8 cellular contexts compared by ENCODE assay signal in the genomic region with DNA sequence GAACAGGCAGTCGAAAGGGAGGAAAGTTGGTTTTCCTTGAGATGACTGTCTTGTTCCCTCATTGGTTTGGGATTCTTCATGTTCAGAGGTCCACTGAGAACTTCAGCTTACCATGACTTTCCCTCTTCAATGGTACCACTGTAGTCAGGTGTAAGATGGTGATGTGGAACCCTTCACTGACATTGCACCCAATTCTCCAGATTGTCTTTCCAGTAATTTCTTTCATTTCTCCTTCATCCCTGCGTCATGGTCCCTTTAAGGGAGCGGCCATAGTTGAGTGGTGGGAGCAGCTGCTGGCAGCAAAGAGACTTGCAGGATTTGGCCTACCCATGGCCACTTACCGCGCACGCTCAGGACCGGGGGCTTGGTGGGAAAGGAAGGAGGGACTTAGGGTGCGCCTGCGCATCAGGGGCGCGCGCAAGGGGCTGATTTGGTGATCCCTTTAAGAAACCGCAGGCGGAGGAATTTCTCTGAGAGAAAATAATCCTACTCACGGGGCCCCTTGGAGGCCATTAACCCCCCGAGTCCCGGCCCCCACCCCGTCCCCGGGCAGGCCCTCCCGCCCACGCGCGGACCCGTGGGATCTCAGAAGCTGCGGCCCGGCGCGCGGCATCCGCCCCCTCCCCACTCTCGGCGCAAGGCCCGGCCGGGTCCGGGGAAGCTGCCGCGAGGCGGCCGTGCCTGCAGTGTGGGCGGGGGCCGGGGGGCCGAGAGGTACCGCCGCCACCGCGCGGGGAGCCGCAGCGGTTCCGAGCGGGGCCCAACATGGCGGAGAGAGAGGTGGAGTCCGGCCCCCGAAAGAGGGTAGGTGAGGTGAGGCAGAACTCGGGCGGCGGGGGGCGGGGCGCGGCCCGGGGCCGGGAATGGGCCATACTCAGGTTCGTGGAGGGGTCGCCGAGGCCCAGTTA. TPM values are rescaled to one million over a fixed set of nuclear protein-coding genes. Genes with fewer than 3 reads are reported as not detected.
DNase-seq lines count a peak whose midpoint lies in the region; ATAC-seq, FAIRE-seq and TF ChIP-seq lines count a peak whose summit lies in the region.

TSS of gene ZMYM4 (plus strand) at position 428 of the 908 bp plus-strand sequence. CDS start at position 766, 338 bp downstream.

- H3K27me3 ChIP-seq in MG63 (no peaks in the 10 kb centered on the region), SJCRH30 (no peaks in the 10 kb centered on the region), foreskin keratinocyte (no peaks in the 10 kb centered on the region), neural progenitor cell (no peaks in the 10 kb centered on the region)

- H3K4me3 ChIP-seq in MG63 (peak within 1 kb of the TSS; percentile 73), SJCRH30 (peak within 1 kb of the TSS; percentile 94), neural progenitor cell (peak within 1 kb of the TSS; percentile 96)

- peak; percentile 25 for TF ChIP-seq CTCF in foreskin keratinocyte (conservative IDR thresholded peaks at IDR 0.05)
- no peak for TF ChIP-seq CTCF in neural progenitor cell (IDR thresholded peaks at IDR 0.05)

- peak within 1 kb of the TSS; percentile 93 for H3K27ac Mint-ChIP-seq in neural progenitor cell

- H3K36me3 ChIP-seq in MG63 (peaks cover 8% of the 10 kb centered on the region), SJCRH30 (peaks cover 14% of the 10 kb centered on the region), neural progenitor cell (no peaks in the 10 kb centered on the region)

- H3K4me1 ChIP-seq in SJCRH30 (peaks cover 5% of the 10 kb centered on the region), foreskin keratinocyte (peaks cover 7% of the 10 kb centered on the region), neural progenitor cell (peaks cover 9% of the 10 kb centered on the region)

- peaks cover 59% of the 10 kb centered on the region for H3K79me2 ChIP-seq in neural progenitor cell (ENCODE audit: low read depth)

- peak; percentile 93 for ATAC-seq in foreskin keratinocyte

- peaks cover 19% of the 10 kb centered on the region for H3K36me3 Mint-ChIP-seq in neural progenitor cell

- H3F3A ChIP-seq in neural progenitor cell (ENCODE audit: low read depth) = no peaks in the 10 kb centered on the region

- H3K9me3 Mint-ChIP-seq in neural progenitor cell = peaks cover 3% of the 10 kb centered on the region

- peak; percentile 88 for FAIRE-seq in H54 (lab: Jason Lieb, UNC)

- peak; percentile 46 for TF ChIP-seq POLR2A in H54 (IDR thresholded peaks at IDR 0.05; ENCODE audit: low read depth, low read length)

- peak within 1 kb of the TSS; percentile 81 for H3K4me2 ChIP-seq in neural progenitor cell

- H3K9ac ChIP-seq in neural progenitor cell = peak within 1 kb of the TSS; percentile 94

- no peaks in the 10 kb centered on the region for H3K27me3 Mint-ChIP-seq in neural progenitor cell (ENCODE audit: insufficient read depth, low read depth)

- peak within 1 kb of the TSS; percentile 95 for H3K4me3 Mint-ChIP-seq in neural progenitor cell

- peak within 1 kb of the TSS; percentile 92 for H2AFZ ChIP-seq in neural progenitor cell (replicated peaks)

- peak within 1 kb of the TSS; percentile 57 for H3K27ac ChIP-seq in SJCRH30
- peak within 1 kb of the TSS; percentile 97 for H3K27ac ChIP-seq in foreskin keratinocyte
- peak within 1 kb of the TSS; percentile 94 for H3K27ac ChIP-seq in neural progenitor cell

- H3K9me3 ChIP-seq in MG63 (no peaks in the 10 kb centered on the region), SJCRH30 (replicated peaks) (no peaks in the 10 kb centered on the region; the same call in 1 of the 2 replicates), neural progenitor cell (ENCODE audit: low read depth) (no peaks in the 10 kb centered on the region)

- peaks cover 23% of the 10 kb centered on the region for H3K4me1 Mint-ChIP-seq in neural progenitor cell

- H4K20me1 ChIP-seq in neural progenitor cell (ENCODE audit: low read depth) = peaks cover 12% of the 10 kb centered on the region

- DNase-seq in ELF-1 (ENCODE audit: low read depth, low spot score) = peak; percentile 94
- DNase-seq in H54 (ENCODE audit: insufficient read length, low spot score) = peak; percentile 91
- DNase-seq in MG63 = peak; percentile 95
- DNase-seq in SJCRH30 = peak; percentile 99
- DNase-seq in activated gamma-delta T cell treated with anti-CD3 and anti-CD28 coated beads, Interleukin-2, amount 50 U/mL, for 16 hours (ENCODE audit: low read depth) = peak; percentile 83
- peak; percentile 82 to 91 for DNase-seq in foreskin keratinocyte
- DNase-seq in neural progenitor cell (ENCODE audit: low spot score) = peak; percentile 96
- DNase-seq in stromal cell of bone marrow (ENCODE audit: low read depth) = peak; percentile 97

RNA-seq across cellular contexts. Expression of gene ZMYM4, which starts in this region (rescaled TPM):
- 25.4 and 27.8 TPM in 2 replicates for total RNA-seq in MG63 (2014; rRNA removed; shearing (Covaris generic); ENCODE audit: low replicate concordance)
- 57.0 and 61.6 TPM in 2 replicates for total RNA-seq in SJCRH30 (2014; rRNA removed; shearing (Covaris generic))
- 32.3 and 34.5 TPM in 2 replicates for total RNA-seq in foreskin keratinocyte
- 5.8 and 7.2 TPM in 2 replicates for polyA plus RNA-seq in foreskin keratinocyte
- 66.5 and 106 TPM in 2 replicates for total RNA-seq in neural progenitor cell (ENCODE audit: low replicate concordance)

Comparison
In these comparisons a context has a peak if more than half of its experiments do, and no peak if none do; other contexts are left out.
1. Peak in every context shown above with its lines: DNase-seq, ATAC-seq, H3K4me3 ChIP-seq and H3K27ac ChIP-seq.